In genomic region chr17:74431568-74432483, GRCh38 we compare ENCODE assay signal across 8 cellular contexts. TPM values are rescaled to one million over a fixed set of nuclear protein-coding genes. Genes with fewer than 3 reads are reported as not detected.
DNase-seq lines count a peak whose midpoint lies in the region; ATAC-seq and TF ChIP-seq lines count a peak whose summit lies in the region.

GPRC5C (plus strand) TSS chr17:74432088; CDS start chr17:74439777, 7,689 bp downstream.

- peak; percentile 59 for ATAC-seq in GM18502 (IDR thresholded peaks at IDR 0.05; ENCODE audit: poor library complexity, unreplicated experiment)
- ATAC-seq in activated CD8-positive, alpha-beta T cell treated with anti-CD3 and anti-CD28 coated beads for 36 hours = peak; percentile 85
- ATAC-seq in GM18511 (IDR thresholded peaks at IDR 0.05; ENCODE audit: unreplicated experiment) = no peak

- H3K27me3 Mint-ChIP-seq in activated CD8-positive, alpha-beta T cell treated with anti-CD3 and anti-CD28 coated beads for 36 hours = peaks cover 38% of the 10 kb centered on the region
- H3K27me3 Mint-ChIP-seq in endodermal cell (ENCODE audit: insufficient read depth) = peaks cover 45% of the 10 kb centered on the region

- no peaks in the 10 kb centered on the region for H3K9me3 Mint-ChIP-seq in activated CD8-positive, alpha-beta T cell treated with anti-CD3 and anti-CD28 coated beads for 36 hours
- no peaks in the 10 kb centered on the region for H3K9me3 Mint-ChIP-seq in endodermal cell

- H3K27me3 ChIP-seq in endodermal cell (ENCODE audit: control insufficient read depth, insufficient read depth, low read length, poor library complexity, severe bottlenecking) = no peaks in the 10 kb centered on the region
- H3K27me3 ChIP-seq in mononuclear cell (ENCODE audit: insufficient read depth, low read length) = peaks cover 42% of the 10 kb centered on the region

- H3K4me3 ChIP-seq in endodermal cell (ENCODE audit: low read length) = peak within 1 kb of the TSS; percentile 96
- H3K4me3 ChIP-seq in mononuclear cell (ENCODE audit: low read length) = peak within 1 kb of the TSS; percentile 3

- POLR2A ChIA-PET in activated CD8-positive, alpha-beta T cell treated with anti-CD3 and anti-CD28 coated beads for 36 hours (lab: Charles Lee) = no interaction called here

- H3K4me3 Mint-ChIP-seq in activated CD8-positive, alpha-beta T cell treated with anti-CD3 and anti-CD28 coated beads for 36 hours = peak within 1 kb of the TSS; percentile 56
- peak within 1 kb of the TSS; percentile 83 for H3K4me3 Mint-ChIP-seq in endodermal cell

- no peak for TF ChIP-seq CTCF in activated CD8-positive, alpha-beta T cell treated with anti-CD3 and anti-CD28 coated beads for 36 hours (IDR thresholded peaks at IDR 0.05)
- TF ChIP-seq CTCF in endodermal cell (conservative IDR thresholded peaks at IDR 0.05) = no peak

- H3K4me1 ChIP-seq in endodermal cell (ENCODE audit: control insufficient read depth, insufficient read depth, low read length) = peaks cover 10% of the 10 kb centered on the region
- H3K4me1 ChIP-seq in mononuclear cell (ENCODE audit: insufficient read depth, low read length) = peaks cover 21% of the 10 kb centered on the region

- intact Hi-C loops in activated CD8-positive, alpha-beta T cell treated with anti-CD3 and anti-CD28 coated beads for 36 hours (cut with micrococcal nuclease) = no loop called here

- H3K36me3 Mint-ChIP-seq in activated CD8-positive, alpha-beta T cell treated with anti-CD3 and anti-CD28 coated beads for 36 hours (ENCODE audit: low read depth) = no peaks in the 10 kb centered on the region
- H3K36me3 Mint-ChIP-seq in endodermal cell (ENCODE audit: low read depth) = peaks cover 5% of the 10 kb centered on the region

- CTCF ChIA-PET in activated CD8-positive, alpha-beta T cell treated with anti-CD3 and anti-CD28 coated beads for 36 hours (lab: Charles Lee) = no interaction called here

- H3K9me3 ChIP-seq in endodermal cell (ENCODE audit: control insufficient read depth, low read length) (no peaks in the 10 kb centered on the region), mononuclear cell (ENCODE audit: low read depth, low read length) (no peaks in the 10 kb centered on the region)

- DNase-seq in NCI-H1694 (lab: John Stamatoyannopoulos, UW) = peak; percentile 28
- peak; percentile 84 for DNase-seq in activated CD8-positive, alpha-beta T cell treated with anti-CD3 and anti-CD28 coated beads for 36 hours
- DNase-seq in endodermal cell = peak; percentile 97
- peak; percentile 25 for DNase-seq in stimulated activated naive CD4-positive, alpha-beta T cell treated with Interleukin-2 at 50 U/mL for 16 hours (lab: John Stamatoyannopoulos, UW)
- no peak for DNase-seq in globus pallidus (ENCODE audit: low spot score)

- H3K27ac ChIP-seq in endodermal cell (ENCODE audit: low read depth, low read length) = peak within 1 kb of the TSS; percentile 74

- H3K4me1 Mint-ChIP-seq in activated CD8-positive, alpha-beta T cell treated with anti-CD3 and anti-CD28 coated beads for 36 hours (ENCODE audit: low read depth) = peaks cover 13% of the 10 kb centered on the region
- peaks cover 47% of the 10 kb centered on the region for H3K4me1 Mint-ChIP-seq in endodermal cell

- WGBS in endodermal cell (ENCODE audit: insufficient coverage in 1 of 2, insufficient read length in 1 of 2), 2 experiments = 0% methylated on average over 35 to 89 of the region's 89 CpGs

- H3K9ac ChIP-seq in endodermal cell (ENCODE audit: extremely low read depth, low read length, poor library complexity, severe bottlenecking) = peak within 1 kb of the TSS; percentile 92

- no peaks in the 10 kb centered on the region for H3K36me3 ChIP-seq in endodermal cell (ENCODE audit: control insufficient read depth, insufficient read depth, low read length)

- H3K27ac Mint-ChIP-seq in activated CD8-positive, alpha-beta T cell treated with anti-CD3 and anti-CD28 coated beads for 36 hours = no peak within 1 kb of the TSS
- H3K27ac Mint-ChIP-seq in endodermal cell = peak within 1 kb of the TSS; percentile 95

RNA-seq across cellular contexts. Expression of gene GPRC5C, which starts in this region (rescaled TPM):
- 1 to 10 TPM; 1.2 to 2.0 TPM for total RNA-seq in activated CD8-positive, alpha-beta T cell treated with anti-CD3 and anti-CD28 coated beads for 36 hours
- total RNA-seq in endodermal cell = 10 to 100 TPM; 57.0 to 73.4 TPM
- polyA plus RNA-seq in endodermal cell (2013, experiment 1 of 2) = 24.5 TPM
- 23.3 TPM for polyA plus RNA-seq in endodermal cell (2013, experiment 2 of 2)
- 0.31 TPM for total RNA-seq in mononuclear cell

Comparison
In these comparisons a context has a peak if more than half of its experiments do, and no peak if none do; other contexts are left out.
1. RNA of gene GPRC5C (total RNA-seq): 57.0 to 73.4 TPM in endodermal cell; 1.2 to 2.0 TPM in activated CD8-positive, alpha-beta T cell treated with anti-CD3 and anti-CD28 coated beads for 36 hours and 0.31 TPM in mononuclear cell (single experiment); every median in the first group is over 10 times any median in the second.